ENCODE assay signal across 12 cellular contexts in the genomic region with DNA sequence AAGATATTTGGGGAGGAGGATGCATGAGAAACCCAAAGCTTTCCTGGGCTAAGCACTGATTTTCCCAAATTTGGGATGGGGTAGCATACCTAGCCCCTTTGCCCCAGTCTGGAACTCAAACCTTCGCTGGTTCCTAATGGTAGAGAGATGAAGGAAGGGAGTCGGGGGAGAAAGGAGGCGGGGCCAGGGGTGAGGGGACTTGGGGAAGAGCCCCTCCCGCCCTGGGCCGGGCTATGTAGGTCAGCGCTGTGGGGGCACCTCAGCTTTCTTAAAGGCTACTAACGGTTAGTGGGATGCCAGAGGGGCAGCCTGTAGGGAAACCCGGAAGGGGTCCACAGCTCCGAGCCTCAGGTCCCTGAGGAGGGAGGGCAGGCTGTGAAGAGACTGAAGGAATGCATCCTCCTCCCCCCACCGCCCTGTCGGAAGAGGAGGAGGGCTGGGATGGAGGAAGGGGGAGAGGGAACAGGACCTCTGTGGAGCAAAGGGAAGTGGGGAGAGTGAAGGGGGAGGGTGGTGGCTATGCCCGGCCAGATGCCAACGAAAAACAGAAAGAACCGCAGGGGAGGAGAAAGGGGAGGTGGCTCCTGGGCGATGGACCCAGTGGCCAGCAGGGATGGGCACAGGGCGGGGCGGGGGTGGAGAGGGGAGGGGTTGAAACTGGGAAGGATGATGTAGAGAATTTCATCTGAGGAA. TPM values are rescaled to one million over a fixed set of nuclear protein-coding genes. Genes with fewer than 3 reads are reported as not detected.
DNase-seq lines count a peak whose midpoint lies in the region; ATAC-seq and TF ChIP-seq lines count a peak whose summit lies in the region.
"Had no signal": no experiment of that assay in that cellular context is flagged by ENCODE, and none has a peak within 500 bp of the region (broad histone marks: within the 10 kb centered on the region; RNA-seq: fewer than 3 reads in every experiment).

No MANE protein-coding gene starts in this region.

- intact Hi-C loops in Right ventricle myocardium inferior (cut with DNase I) (no loop called here), cardiac septum (cut with DNase I) (no loop called here), Calu3 (cut with micrococcal nuclease; ENCODE audit: unreplicated experiment) (no loop called here)

- peaks cover 15 to 23% (median 20%) of the 10 kb centered on the region in 3 donors for H3K4me1 Mint-ChIP-seq in naive B cell
- no peaks in the 10 kb centered on the region for H3K4me1 Mint-ChIP-seq in Calu3 (ENCODE audit: low read depth, unreplicated experiment)

- DNase-seq in Right ventricle myocardium inferior (ENCODE audit: missing footprints) (no peak), cardiac septum (ENCODE audit: low spot score) (no peak), glomerular visceral epithelial cell (ENCODE audit: extremely low spot score) (peak; percentile 24), naive B cell (no peak), Calu3 (no peak), NCI-H748 (lab: John Stamatoyannopoulos, UW; ENCODE audit: unreplicated experiment) (no peak), AG08395 (ENCODE audit: low spot score) (no peak)
- DNase-seq: activated CD4-positive, alpha-beta T cell treated with anti-CD3 and anti-CD28 coated beads for 36 hours; adrenal gland; MV-4-11; PC-9 had no signal

- no peak for TF ChIP-seq CTCF in Calu3 (IDR thresholded peaks at IDR 0.05; ENCODE audit: unreplicated experiment)

- CTCF ChIA-PET in Calu3 (lab: Charles Lee), result interaction anchor here (0.7 kb wide), 2 partner anchors 87 to 537 kb away, joined by 3 read pairs; no protein-coding TSS in a partner anchor

- BruUV-seq in Calu3 (replicated peaks; lab: Mats Ljungman, UMichigan), result no TSS peak

- H3K9me3 Mint-ChIP-seq in naive B cell, result peaks cover 0 to 2% (median 0%) of the 10 kb centered on the region in 7 donors
- H3K9me3 Mint-ChIP-seq in Calu3 (ENCODE audit: low read depth, unreplicated experiment), result no peaks in the 10 kb centered on the region

- ATAC-seq in Right ventricle myocardium inferior (peak; percentile 48), naive B cell (ENCODE audit: low read depth in 2 of 2) (no peak), HG03469 (IDR thresholded peaks at IDR 0.05; ENCODE audit: unreplicated experiment) (no peak)
- ATAC-seq: activated CD4-positive, alpha-beta T cell treated with anti-CD3 and anti-CD28 coated beads for 36 hours had no signal

- H3K27ac Mint-ChIP-seq in naive B cell, result no peak overlapping the region
- no peak overlapping the region for H3K27ac Mint-ChIP-seq in Calu3 (ENCODE audit: unreplicated experiment)
- H3K27ac Mint-ChIP-seq: activated CD4-positive, alpha-beta T cell treated with anti-CD3 and anti-CD28 coated beads for 36 hours had no signal

- H3K4me3 Mint-ChIP-seq in naive B cell (peak overlapping the region in 6 of 8 donors; percentile 10 to 88 (median 60)), Calu3 (ENCODE audit: low read depth, unreplicated experiment) (no peak overlapping the region)
- H3K4me3 Mint-ChIP-seq: activated CD4-positive, alpha-beta T cell treated with anti-CD3 and anti-CD28 coated beads for 36 hours had no signal

- peaks cover 49 to 85% (median 78%) of the 10 kb centered on the region in 3 donors for H3K27me3 Mint-ChIP-seq in naive B cell
- peaks cover 81% of the 10 kb centered on the region for H3K27me3 Mint-ChIP-seq in Calu3 (ENCODE audit: unreplicated experiment)

- H3K36me3 Mint-ChIP-seq in naive B cell, result peaks cover 6 to 39% of the 10 kb centered on the region in 2 donors
- H3K36me3 Mint-ChIP-seq in Calu3 (ENCODE audit: insufficient read depth, unreplicated experiment), result no peaks in the 10 kb centered on the region

RNA-seq across cellular contexts. Expression of gene CADM3, which starts 1.3 kb away (rescaled TPM):
- 6.4 TPM for total RNA-seq in Right ventricle myocardium inferior
- 1.0 TPM for total RNA-seq in cardiac septum
- not detected for polyA plus RNA-seq in naive B cell (ENCODE audit: low read depth in 6 of 6)
- not detected in 2 replicates for total RNA-seq in Calu3 (2022)
- total RNA-seq: activated CD4-positive, alpha-beta T cell treated with anti-CD3 and anti-CD28 coated beads for 36 hours; PC-9 had no signal

RNA-seq across cellular contexts. Expression of gene ACKR1, which starts 31.9 kb away (rescaled TPM):
- 16.2 TPM for total RNA-seq in Right ventricle myocardium inferior
- 22.5 TPM for total RNA-seq in cardiac septum
- polyA plus RNA-seq in naive B cell (ENCODE audit: low read depth in 6 of 6), result not detected
- total RNA-seq in Calu3 (2022), result not detected in 2 replicates
- total RNA-seq: activated CD4-positive, alpha-beta T cell treated with anti-CD3 and anti-CD28 coated beads for 36 hours; PC-9 had no signal

Comparison
In these comparisons a context has a peak if more than half of its experiments do, and no peak if none do; other contexts are left out.
1. RNA of gene ACKR1, which starts 31.9 kb away (total RNA-seq): 22.5 TPM in cardiac septum (single experiment) and 16.2 TPM in Right ventricle myocardium inferior (single experiment); not detected in Calu3; every median in the first group is over 10 times any median in the second.